19 cellular contexts compared by ENCODE assay signal in genomic region chr7:3950249-3950648, GRCh38.
DNase-seq lines count a peak whose midpoint lies in the region; ATAC-seq and TF ChIP-seq lines count a peak whose summit lies in the region.
"Had no signal": no experiment of that assay in that cellular context is flagged by ENCODE, and none has a peak within 500 bp of the region (broad histone marks: within the 10 kb centered on the region; RNA-seq: fewer than 3 reads in every experiment).

No MANE protein-coding gene starts in this region.

- TF ChIP-seq CTCF in chondrocyte (IDR thresholded peaks at IDR 0.05): no peak

- no peaks in the 10 kb centered on the region for H3K4me1 ChIP-seq in Karpas-422 (ENCODE audit: low read length)

- no peak overlapping the region for H3K4me3 ChIP-seq in Karpas-422 (ENCODE audit: low read length)
- H3K4me3 ChIP-seq: ovary, PC-9 had no signal

- DNase-seq in activated naive CD4-positive, alpha-beta T cell treated with anti-CD3 and anti-CD28 coated beads, Interleukin-2, amount 50 U/mL, for 16 hours: no peak
- DNase-seq in chondrocyte (ENCODE audit: low spot score) (no peak), Karpas-422 (no peak)
- DNase-seq in stimulated activated naive CD4-positive, alpha-beta T cell treated with Interleukin-2 at 50 U/mL for 16 hours (lab: John Stamatoyannopoulos, UW): no peak
- DNase-seq: activated CD4-positive, alpha-beta T cell treated with anti-CD3 and anti-CD28 coated beads, Interleukin-2, amount 10 ng/mL, durations not matched to agents 7 days and 5 days; AML-193; brain microvascular endothelial cell; NCI-H2081 treated with DMSO at 0.1 percent for 48 hours; NCI-H69; ovary; PC-9; SK-N-SH; trophoblast cell had no signal

- no peak overlapping the region for H2AFZ ChIP-seq in Karpas-422 (ENCODE audit: low read length)
- H2AFZ ChIP-seq: PC-9 had no signal

- no peaks in the 10 kb centered on the region for H3K79me2 ChIP-seq in Karpas-422 (ENCODE audit: low read length)

- no peaks in the 10 kb centered on the region for H4K20me1 ChIP-seq in Karpas-422 (ENCODE audit: insufficient read depth, low read depth, low read length)

- no peaks in the 10 kb centered on the region for H3K36me3 ChIP-seq in Karpas-422 (ENCODE audit: insufficient read depth, low read length)
- H3K36me3 ChIP-seq: brain microvascular endothelial cell, ovary had no signal

- no peaks in the 10 kb centered on the region for H3K27me3 ChIP-seq in Karpas-422 (ENCODE audit: low read length)
- H3K27me3 ChIP-seq: brain microvascular endothelial cell, ovary had no signal

- H3K27me3 Mint-ChIP-seq in stimulated activated memory B cell treated with anti-CD40 and anti-IgM and Interleukin-4, amounts not matched to agents 10 μg/mL and 1 μg/mL and 100 μg/mL, for 72 hours: peaks cover 52% of the 10 kb centered on the region
- no peaks in the 10 kb centered on the region for H3K27me3 Mint-ChIP-seq in chondrocyte (ENCODE audit: low read depth)
- H3K27me3 Mint-ChIP-seq: activated CD4-positive, alpha-beta T cell treated with anti-CD3 and anti-CD28 coated beads, Interleukin-2, amount 10 ng/mL, durations not matched to agents 7 days and 5 days; dendritic cell treated with granulocyte-macrophage colony-stimulating factor and Interleukin-4, amounts not matched to agents 40 ng/mL and 50 ng/mL, for 4 days had no signal

- H3K9me3 Mint-ChIP-seq in stimulated activated memory B cell treated with anti-CD40 and anti-IgM and Interleukin-4, amounts not matched to agents 10 μg/mL and 1 μg/mL and 100 μg/mL, for 72 hours: peaks cover 8% of the 10 kb centered on the region
- peaks cover 2% of the 10 kb centered on the region for H3K9me3 Mint-ChIP-seq in chondrocyte (ENCODE audit: low read depth)
- H3K9me3 Mint-ChIP-seq: activated CD4-positive, alpha-beta T cell treated with anti-CD3 and anti-CD28 coated beads, Interleukin-2, amount 10 ng/mL, durations not matched to agents 7 days and 5 days had no signal

- no peak overlapping the region for H3K9ac ChIP-seq in Karpas-422 (ENCODE audit: low read length)
- H3K9ac ChIP-seq: SK-N-SH had no signal

- H3K36me3 Mint-ChIP-seq in stimulated activated memory B cell treated with anti-CD40 and anti-IgM and Interleukin-4, amounts not matched to agents 10 μg/mL and 1 μg/mL and 100 μg/mL, for 72 hours: peaks cover 2% of the 10 kb centered on the region
- peaks cover 4% of the 10 kb centered on the region for H3K36me3 Mint-ChIP-seq in chondrocyte (ENCODE audit: low read depth)

- no peak overlapping the region for H3K4me3 Mint-ChIP-seq in stimulated activated memory B cell treated with anti-CD40 and anti-IgM and Interleukin-4, amounts not matched to agents 10 μg/mL and 1 μg/mL and 100 μg/mL, for 72 hours
- H3K4me3 Mint-ChIP-seq in chondrocyte (ENCODE audit: unreplicated experiment): no peak overlapping the region
- H3K4me3 Mint-ChIP-seq: activated CD4-positive, alpha-beta T cell treated with anti-CD3 and anti-CD28 coated beads, Interleukin-2, amount 10 ng/mL, durations not matched to agents 7 days and 5 days; activated naive CD8-positive, alpha-beta T cell; dendritic cell treated with granulocyte-macrophage colony-stimulating factor and Interleukin-4, amounts not matched to agents 40 ng/mL and 50 ng/mL, for 4 days had no signal

- no peaks in the 10 kb centered on the region for H3K9me3 ChIP-seq in Karpas-422 (ENCODE audit: low read length)
- H3K9me3 ChIP-seq: ovary had no signal

- H3K4me2 ChIP-seq in Karpas-422 (ENCODE audit: low read depth, low read length, poor library complexity, severe bottlenecking): no peak overlapping the region
- H3K4me2 ChIP-seq: PC-9, SK-N-SH had no signal

- H3K27ac ChIP-seq in Karpas-422 (ENCODE audit: low read length): no peak overlapping the region
- H3K27ac ChIP-seq: brain microvascular endothelial cell, ovary, PC-9 had no signal

- H3K27ac Mint-ChIP-seq in stimulated activated memory B cell treated with anti-CD40 and anti-IgM and Interleukin-4, amounts not matched to agents 10 μg/mL and 1 μg/mL and 100 μg/mL, for 72 hours: no peak overlapping the region
- H3K27ac Mint-ChIP-seq in chondrocyte (ENCODE audit: unreplicated experiment): no peak overlapping the region
- H3K27ac Mint-ChIP-seq: activated CD4-positive, alpha-beta T cell treated with anti-CD3 and anti-CD28 coated beads, Interleukin-2, amount 10 ng/mL, durations not matched to agents 7 days and 5 days; activated naive CD8-positive, alpha-beta T cell; dendritic cell treated with granulocyte-macrophage colony-stimulating factor and Interleukin-4, amounts not matched to agents 40 ng/mL and 50 ng/mL, for 4 days had no signal

- no peaks in the 10 kb centered on the region for H3K9me2 ChIP-seq in Karpas-422 (replicated peaks; ENCODE audit: insufficient read depth, low read length)
- H3K9me2 ChIP-seq: SK-N-SH had no signal

- ATAC-seq in GM19395 (IDR thresholded peaks at IDR 0.05; ENCODE audit: unreplicated experiment) (peak; percentile 93), GM21723 (IDR thresholded peaks at IDR 0.05; ENCODE audit: unreplicated experiment) (peak; percentile 88), HG03175 (IDR thresholded peaks at IDR 0.05; ENCODE audit: unreplicated experiment) (peak; percentile 70)
- peak; percentile 79 for ATAC-seq in stimulated activated memory B cell treated with anti-CD40 and anti-IgM and Interleukin-4, amounts not matched to agents 10 μg/mL and 1 μg/mL and 100 μg/mL, for 72 hours

- peaks cover 26% of the 10 kb centered on the region for H3K4me1 Mint-ChIP-seq in stimulated activated memory B cell treated with anti-CD40 and anti-IgM and Interleukin-4, amounts not matched to agents 10 μg/mL and 1 μg/mL and 100 μg/mL, for 72 hours
- peaks cover 14% of the 10 kb centered on the region for H3K4me1 Mint-ChIP-seq in chondrocyte (ENCODE audit: low read depth)
- H3K4me1 Mint-ChIP-seq: activated CD4-positive, alpha-beta T cell treated with anti-CD3 and anti-CD28 coated beads, Interleukin-2, amount 10 ng/mL, durations not matched to agents 7 days and 5 days had no signal
